Comparison of ENCODE assay signal across 25 cellular contexts in the genomic region with DNA sequence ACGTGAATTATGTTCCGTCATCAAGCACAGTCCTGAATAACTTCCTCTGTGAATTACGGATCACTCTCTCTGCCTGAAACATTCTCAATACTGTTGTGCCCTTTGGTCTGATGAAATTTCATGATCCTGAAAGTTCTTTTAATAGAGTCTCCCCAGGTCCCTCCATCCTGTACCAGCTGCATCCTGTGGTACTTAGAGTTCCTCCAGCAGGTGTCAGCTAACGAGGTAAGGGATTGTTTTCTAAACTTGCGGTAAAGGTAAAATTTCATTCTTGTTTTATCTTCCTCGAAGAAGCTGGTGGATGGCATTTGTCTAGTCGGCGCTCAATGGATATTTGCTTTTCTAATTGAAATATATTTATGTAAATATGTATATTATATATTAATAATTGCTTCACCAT.
"Had no signal": no experiment of that assay in that cellular context is flagged by ENCODE, and none has a peak within 500 bp of the region (broad histone marks: within the 10 kb centered on the region; RNA-seq: fewer than 3 reads in every experiment).

No MANE protein-coding gene starts in this region.

- H3K9me3 ChIP-seq: adrenal gland had no signal

- DNase-seq: activated CD4-positive, alpha-beta T cell treated with anti-CD3 and anti-CD28 coated beads for 4 hours; activated CD8-positive, alpha-beta memory T cell treated with anti-CD3 and anti-CD28 coated beads, Interleukin-2, amount 50 U/mL, for 4 hours; activated CD8-positive, alpha-beta T cell treated with anti-CD3 and anti-CD28 coated beads for 36 hours; activated naive CD4-positive, alpha-beta T cell treated with anti-CD3 and anti-CD28 coated beads, Interleukin-2, amount 50 U/mL, for 16 hours; activated naive CD8-positive, alpha-beta T cell treated with anti-CD3 and anti-CD28 coated beads, Interleukin-2, amount 10 ng/mL, durations not matched to agents 7 days and 5 days; activated T-cell treated with anti-CD3 and anti-CD28 coated beads, Interleukin-2, amount 50 U/mL, for 72 hours; adrenal gland; anterior cingulate cortex; cerebellar nuclear complex; Karpas-422; NCI-H1930; NCI-H2171; NCI-H2227 treated with DMSO at 0.1 percent for 48 hours; NCI-H446 treated with DMSO at 0.1 percent for 48 hours; NCI-H524 treated with DMSO at 0.1 percent for 48 hours; NK-92 treated with Interleukin-12 subunit alpha and Interleukin-12 subunit beta, amount 100 ng/mL, for 24 hours; OCI-M1; RPMI8226; T-cell; T-helper 2 cell had no signal

- H3K4me3 ChIP-seq: adrenal gland, SK-N-MC had no signal

- H3K36me3 ChIP-seq: adrenal gland had no signal

- H3K27me3 ChIP-seq: adrenal gland had no signal

- ATAC-seq: activated CD4-positive, CD25-positive, alpha-beta regulatory T cell treated with anti-CD3 and anti-CD28 coated beads, Interleukin-2, amount 50 U/mL, for 24 hours; activated CD8-positive, alpha-beta T cell treated with anti-CD3 and anti-CD28 coated beads for 36 hours; activated T-cell treated with anti-CD3 and anti-CD28 coated beads, Interleukin-2, amount 50 U/mL, for 72 hours; Panc1; Right ventricle myocardium inferior; T-cell had no signal

- H3K27ac ChIP-seq: adrenal gland, SK-N-MC, VCaP had no signal
